In genomic region chr19:56594783-56595547, GRCh38 we compare ENCODE assay signal across 8 cellular contexts. TPM values are rescaled to one million over a fixed set of nuclear protein-coding genes. Genes with fewer than 3 reads are reported as not detected.
DNase-seq lines count a peak whose midpoint lies in the region.

TSS of gene ZNF71 (plus strand) at chr19:56595302. CDS start at chr19:56601559, 6,257 bp downstream.

- H3K9me3 Mint-ChIP-seq in activated naive CD4-positive, alpha-beta T cell treated with anti-CD3 and anti-CD28 coated beads, Interleukin-2, amount 10 ng/mL, durations not matched to agents 7 days and 5 days: peaks cover 56% of the 10 kb centered on the region

- H3K36me3 Mint-ChIP-seq in activated naive CD4-positive, alpha-beta T cell treated with anti-CD3 and anti-CD28 coated beads, Interleukin-2, amount 10 ng/mL, durations not matched to agents 7 days and 5 days: peaks cover 33% of the 10 kb centered on the region

- CTCF ChIA-PET in activated naive CD4-positive, alpha-beta T cell treated with anti-CD3 and anti-CD28 coated beads, Interleukin-2, amount 10 ng/mL, durations not matched to agents 7 days and 5 days (lab: Charles Lee): no interaction called here

- no peaks in the 10 kb centered on the region for H3K27me3 Mint-ChIP-seq in activated naive CD4-positive, alpha-beta T cell treated with anti-CD3 and anti-CD28 coated beads, Interleukin-2, amount 10 ng/mL, durations not matched to agents 7 days and 5 days

- DNase-seq in DMS79 treated with DMSO at 0.1 percent for 48 hours (lab: John Stamatoyannopoulos, UW) (peak; percentile 91), GOT3 (lab: John Stamatoyannopoulos, UW) (peak; percentile 25), M059J (ENCODE audit: low read depth) (peak; percentile 82), SK-N-DZ (ENCODE audit: low spot score) (peak; percentile 79), globus pallidus (ENCODE audit: low spot score) (peak; percentile 81), non-pigmented ciliary epithelial cell (ENCODE audit: low read depth) (peak; percentile 34), substantia nigra (lab: John Stamatoyannopoulos, UW) (peak; percentile 38 to 92 (median 78))
- DNase-seq in activated naive CD4-positive, alpha-beta T cell treated with anti-CD3 and anti-CD28 coated beads, Interleukin-2, amount 10 ng/mL, durations not matched to agents 7 days and 5 days: peak; percentile 93

- peak within 1 kb of the TSS; percentile 88 for H3K4me3 Mint-ChIP-seq in activated naive CD4-positive, alpha-beta T cell treated with anti-CD3 and anti-CD28 coated beads, Interleukin-2, amount 10 ng/mL, durations not matched to agents 7 days and 5 days

- peak within 1 kb of the TSS; percentile 92 for H3K27ac Mint-ChIP-seq in activated naive CD4-positive, alpha-beta T cell treated with anti-CD3 and anti-CD28 coated beads, Interleukin-2, amount 10 ng/mL, durations not matched to agents 7 days and 5 days

- H3K27ac ChIP-seq in substantia nigra (ENCODE audit: low read depth, low read length, poor library complexity, severe bottlenecking): peak within 1 kb of the TSS; percentile 71

- H3K4me1 Mint-ChIP-seq in activated naive CD4-positive, alpha-beta T cell treated with anti-CD3 and anti-CD28 coated beads, Interleukin-2, amount 10 ng/mL, durations not matched to agents 7 days and 5 days: peaks cover 17% of the 10 kb centered on the region

RNA-seq across cellular contexts. Expression of gene ZNF71, which starts in this region (rescaled TPM):
- 4.0 and 8.8 TPM in 2 replicates for total RNA-seq in M059J (2014; rRNA removed; shearing (Covaris generic))
- 10.0 and 10.5 TPM in 2 replicates for polyA plus RNA-seq in SK-N-DZ (2014; cell fraction: cytosol; rRNA removed)
- 7.3 and 8.4 TPM in 2 replicates for polyA plus RNA-seq in SK-N-DZ (2014; cell fraction: nucleus; rRNA removed)

Comparison
In these comparisons a context has a peak if more than half of its experiments do, and no peak if none do; other contexts are left out.
1. Peak in every context shown above with its lines: DNase-seq and H3K27ac ChIP-seq.
2. DNase-seq: peak in every context shown above with its lines; median percentile 93 in activated naive CD4-positive, alpha-beta T cell treated with anti-CD3 and anti-CD28 coated beads, Interleukin-2, amount 10 ng/mL, durations not matched to agents 7 days and 5 days; 91 in DMS79 treated with DMSO at 0.1 percent for 48 hours; 82 in M059J; 81 in globus pallidus; 79 in SK-N-DZ; 78 in substantia nigra; 34 in non-pigmented ciliary epithelial cell; 25 in GOT3.